Comparison of ENCODE assay signal across 11 cellular contexts in genomic region chr3:59451800-59452741, GRCh38.
DNase-seq lines count a peak whose midpoint lies in the region; ATAC-seq and TF ChIP-seq lines count a peak whose summit lies in the region.
"Had no signal": no experiment of that assay in that cellular context is flagged by ENCODE, and none has a peak within 500 bp of the region (broad histone marks: within the 10 kb centered on the region; RNA-seq: fewer than 3 reads in every experiment).

No MANE protein-coding gene starts in this region.

- peak overlapping the region; percentile 87 for H3K4me2 ChIP-seq in BLaER1

- H3K4me3 ChIP-seq in BLaER1 (peak overlapping the region; percentile 29; the same call in 1 of the 2 replicates), RWPE2 (ENCODE audit: severe bottlenecking) (no peak overlapping the region), esophagus squamous epithelium (no peak overlapping the region), lower leg skin (ENCODE audit: low read depth, poor library complexity, severe bottlenecking) (no peak overlapping the region)

- H3K9ac ChIP-seq in BLaER1, result peak overlapping the region; percentile 67

- H3K9me3 ChIP-seq in BLaER1 (no peaks in the 10 kb centered on the region; the same call in 1 of the 2 replicates), RWPE2 (ENCODE audit: severe bottlenecking) (no peaks in the 10 kb centered on the region), esophagus squamous epithelium (no peaks in the 10 kb centered on the region)

- WGBS in esophagus squamous epithelium, 2 donors, result 46 to 47% methylated on average over 7 of the region's 7 CpGs
- WGBS in lower leg skin, 2 donors, result 49 to 50% methylated on average over 7 of the region's 7 CpGs

- peaks cover 67% of the 10 kb centered on the region for H3K4me1 ChIP-seq in BLaER1
- peaks cover 5% of the 10 kb centered on the region for H3K4me1 ChIP-seq in RWPE2 (ENCODE audit: insufficient read depth, poor library complexity, severe bottlenecking)
- H3K4me1 ChIP-seq in esophagus squamous epithelium, result peaks cover 0 to 16% (median 12%) of the 10 kb centered on the region in 3 donors

- DNase-seq in RWPE2 (ENCODE audit: low spot score), result no peak
- DNase-seq in esophagus squamous epithelium (lab: John Stamatoyannopoulos, UW), result no peak
- DNase-seq in erythroblast (lab: John Stamatoyannopoulos, UW), result no peak
- no peak for DNase-seq in lower leg skin (ENCODE audit: low spot score in 2 of 2)
- no peak for DNase-seq in HCEC 1CT
- DNase-seq: H7, left ventricle myocardium superior had no signal

- peak; percentile 7 for ATAC-seq in GM19328 (IDR thresholded peaks at IDR 0.05; ENCODE audit: unreplicated experiment)
- ATAC-seq in RWPE2 (ENCODE audit: low read depth), result no peak
- ATAC-seq in HG02870 (IDR thresholded peaks at IDR 0.05; ENCODE audit: unreplicated experiment), result no peak

- H3K27ac ChIP-seq in BLaER1, result peak overlapping the region; percentile 93
- peak overlapping the region; percentile 35 for H3K27ac ChIP-seq in RWPE2 (ENCODE audit: poor library complexity, severe bottlenecking)
- peak overlapping the region; percentile 23 to 65 (median 42) for H3K27ac ChIP-seq in esophagus squamous epithelium
- H3K27ac ChIP-seq: C4-2B had no signal

- H3K36me3 ChIP-seq in BLaER1 (no peaks in the 10 kb centered on the region), RWPE2 (ENCODE audit: low read depth) (no peaks in the 10 kb centered on the region), esophagus squamous epithelium (no peaks in the 10 kb centered on the region)

- no peaks in the 10 kb centered on the region for H4K20me1 ChIP-seq in BLaER1

- TF ChIP-seq POLR2A in esophagus squamous epithelium (IDR thresholded peaks at IDR 0.05) (no peak), erythroblast (IDR thresholded peaks at IDR 0.05; ENCODE audit: low read length) (no peak), lower leg skin (IDR thresholded peaks at IDR 0.05) (no peak)

- TF ChIP-seq CTCF in RWPE2 (IDR thresholded peaks at IDR 0.05; ENCODE audit: poor library complexity, severe bottlenecking), result no peak
- TF ChIP-seq CTCF in esophagus squamous epithelium (IDR thresholded peaks at IDR 0.05), result no peak
- no peak for TF ChIP-seq CTCF in lower leg skin (IDR thresholded peaks at IDR 0.05)

- H3K27me3 ChIP-seq in BLaER1 (no peaks in the 10 kb centered on the region), RWPE2 (ENCODE audit: insufficient read depth, poor library complexity, severe bottlenecking) (no peaks in the 10 kb centered on the region), esophagus squamous epithelium (no peaks in the 10 kb centered on the region)

- intact Hi-C loops in esophagus squamous epithelium (cut with DNase I), result no loop called here
- intact Hi-C loops in lower leg skin (cut with DNase I; ENCODE audit: low total_unique reads), result no loop called here

Comparison
In these comparisons a context has a peak if more than half of its experiments do, and no peak if none do; other contexts are left out.
1. H3K27ac ChIP-seq: peak in every context shown above with its lines; median percentile 93 in BLaER1; 42 in esophagus squamous epithelium; 35 in RWPE2.